2 cellular contexts compared by ENCODE assay signal in genomic region chrX:64205441-64205734, GRCh38.
TF ChIP-seq lines count a peak whose summit lies in the region.

Gene AMER1, minus strand, starts transcription at chrX:64205708. Its CDS starts 12,422 bp downstream, at chrX:64193286.

TF ChIP-seq in K562, 482 proteins besides CTCF, POLR2A, EP300 and RAD21:
- TF ChIP-seq KDM1A (IDR thresholded peaks at IDR 0.05) = peak in 1 of 2 experiments; percentile 69; a peak in 1 of 4 replicates
- no peak for TF ChIP-seq SMARCA4 (IDR thresholded peaks at IDR 0.05)
- TF ChIP-seq ZNF444 (CRISPR knock-in tag; IDR thresholded peaks at IDR 0.05) = peak; percentile 72; the same call in 1 of the 2 replicates
- TF ChIP-seq LARP7 (IDR thresholded peaks at IDR 0.05) = no peak
- TF ChIP-seq ZNF316 (IDR thresholded peaks at IDR 0.05) = peak; percentile 69
- 0 out of 2 replicates have a peak, but pooled peaks have one; percentile 2 for TF ChIP-seq ZFX (CRISPR knock-in tag; IDR thresholded peaks at IDR 0.05)
- TF ChIP-seq ZBTB7A (IDR thresholded peaks at IDR 0.05; ENCODE audit: borderline replicate concordance, control insufficient read depth, low read depth, low read length) = peak; percentile 22; the same call in 1 of the 2 replicates
- TF ChIP-seq PRDM10 (IDR thresholded peaks at IDR 0.05; ENCODE audit: partially characterized antibody) = peak; percentile 46
- TF ChIP-seq ZNF740 (CRISPR knock-in tag; IDR thresholded peaks at IDR 0.05) = peak; percentile 40; the same call in 1 of the 2 replicates
- TF ChIP-seq ZNF740 (tag; IDR thresholded peaks at IDR 0.05) = no peak
TF ChIP-seq in K562: peak in this region for 7.

TF ChIP-seq in HepG2, 621 proteins besides CTCF, POLR2A, EP300 and RAD21:
- TF ChIP-seq HIC2 (CRISPR knock-in tag; IDR thresholded peaks at IDR 0.05; ENCODE audit: low read depth) = no peak
- no peak for TF ChIP-seq U2AF1 (optimal IDR thresholded peaks at IDR 0.05; ENCODE audit: low read depth, low read length)
- no peak for TF ChIP-seq FLYWCH1 (CRISPR knock-in tag; IDR thresholded peaks at IDR 0.05)
- TF ChIP-seq ZNF563 (CRISPR knock-in tag; IDR thresholded peaks at IDR 0.05) = 0 out of 2 replicates have a peak, but pooled peaks have one; percentile 22
- peak; percentile 9; the same call in 1 of the 2 replicates for TF ChIP-seq SIN3A (IDR thresholded peaks at IDR 0.05; ENCODE audit: borderline replicate concordance, low read depth, low read length)
- 0 out of 2 replicates have a peak, but pooled peaks have one; percentile 13 for TF ChIP-seq ARID4A (CRISPR knock-in tag; IDR thresholded peaks at IDR 0.05; ENCODE audit: borderline replicate concordance)
- TF ChIP-seq ZNF703 (CRISPR knock-in tag; IDR thresholded peaks at IDR 0.05; ENCODE audit: borderline replicate concordance) = no peak
- peak; percentile 66; the same call in 1 of the 2 replicates for TF ChIP-seq ZFP82 (CRISPR knock-in tag; IDR thresholded peaks at IDR 0.05; ENCODE audit: borderline replicate concordance)
- TF ChIP-seq RBFOX2 (IDR thresholded peaks at IDR 0.05; ENCODE audit: low read depth, low read length) = peak; percentile 62
